14 cellular contexts compared by ENCODE assay signal in genomic region chr5:145246961-145247744, GRCh38.
DNase-seq lines count a peak whose midpoint lies in the region; ATAC-seq, FAIRE-seq and TF ChIP-seq lines count a peak whose summit lies in the region.
"Had no signal": no experiment of that assay in that cellular context is flagged by ENCODE, and none has a peak within 500 bp of the region (broad histone marks: within the 10 kb centered on the region; RNA-seq: fewer than 3 reads in every experiment).

No MANE protein-coding gene starts in this region.

- no peak for TF ChIP-seq CTCF in pancreas (IDR thresholded peaks at IDR 0.05)

- H3K4me1 ChIP-seq in HUES48 (ENCODE audit: control insufficient read depth, insufficient read depth, low read length) (peaks cover 35% of the 10 kb centered on the region), pancreas (no peaks in the 10 kb centered on the region)

- H3K36me3 ChIP-seq in HUES48 (ENCODE audit: control insufficient read depth, insufficient read depth, low read length) (no peaks in the 10 kb centered on the region), pancreas (no peaks in the 10 kb centered on the region)

- DNase-seq in NCI-H345 (lab: John Stamatoyannopoulos, UW) (peak; percentile 23), NCI-H345 treated with DMSO at 0.1 percent for 48 hours (lab: John Stamatoyannopoulos, UW; ENCODE audit: unreplicated experiment) (no peak), epithelial cell of prostate (ENCODE audit: low read depth, low spot score) (peak; percentile 33), stromal cell of bone marrow (ENCODE audit: low read depth) (peak; percentile 35), anterior cingulate cortex (lab: John Stamatoyannopoulos, UW) (no peak), pancreas (no peak), NCI-H1694 treated with DMSO at 0.1 percent for 48 hours (lab: John Stamatoyannopoulos, UW) (no peak)
- DNase-seq: 8988T; activated naive CD4-positive, alpha-beta T cell treated with anti-CD3 and anti-CD28 coated beads, Interleukin-2, amount 50 U/mL, for 16 hours; immature natural killer cell; right cardiac atrium had no signal

- H3K27me3 ChIP-seq in HUES48 (ENCODE audit: control insufficient read depth, insufficient read depth, low read length) (no peaks in the 10 kb centered on the region), pancreas (no peaks in the 10 kb centered on the region)

- H3K9me3 ChIP-seq in HUES48 (ENCODE audit: control insufficient read depth, insufficient read depth, low read length) (no peaks in the 10 kb centered on the region), pancreas (no peaks in the 10 kb centered on the region)

- H3K4me3 ChIP-seq in HUES48 (ENCODE audit: low read depth, low read length) (no peak overlapping the region), pancreas (no peak overlapping the region)

- 84 to 88% methylated on average over 4 of the region's 4 CpGs for WGBS in pancreas, 2 donors

- ATAC-seq in pancreas = no peak
- ATAC-seq: right cardiac atrium had no signal

- H3K27ac ChIP-seq in HUES48 (ENCODE audit: low read depth, low read length) (peak overlapping the region; percentile 5), epithelial cell of prostate (peak overlapping the region; percentile 82), pancreas (no peak overlapping the region)

- FAIRE-seq in pancreas (lab: Jason Lieb, UNC) = no peak
- FAIRE-seq: D721Med, RCC 7860 had no signal

- intact Hi-C loops in pancreas (cut with DNase I) = no loop called here

- no peak overlapping the region for H3K9ac ChIP-seq in HUES48 (ENCODE audit: low read depth, low read length)

Comparison
In these comparisons a context has a peak if more than half of its experiments do, and no peak if none do; other contexts are left out.
1. DNase-seq: peak in NCI-H345 (single experiment), epithelial cell of prostate (single experiment) and stromal cell of bone marrow (single experiment); none in NCI-H345 treated with DMSO at 0.1 percent for 48 hours (single experiment), anterior cingulate cortex (0 of 58), pancreas (0 of 6) and NCI-H1694 treated with DMSO at 0.1 percent for 48 hours (single experiment).
2. H3K27ac ChIP-seq: peak in HUES48 (single experiment) and epithelial cell of prostate (single experiment); none in pancreas (0 of 4).